In the genomic region with DNA sequence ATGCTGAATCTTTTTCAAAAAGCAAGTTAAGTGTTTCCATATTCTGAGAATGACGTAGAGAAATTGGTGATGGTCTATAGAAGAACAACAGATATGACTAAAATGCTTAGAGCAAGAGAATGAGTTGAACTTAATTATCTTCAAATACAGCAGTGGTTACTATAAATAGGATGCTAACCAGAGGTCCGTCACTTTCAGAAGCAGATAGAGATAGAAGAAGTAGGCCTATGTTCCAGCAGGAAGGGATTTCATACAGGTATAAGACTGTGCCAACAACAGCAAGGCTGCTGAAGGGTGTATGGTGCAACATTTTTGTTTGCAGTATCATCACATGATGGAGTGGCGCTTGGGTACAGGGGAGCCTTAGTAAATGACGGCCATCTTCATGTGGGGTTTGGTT, we compare ENCODE assay signal across 22 cellular contexts.
"Had no signal": no experiment of that assay in that cellular context is flagged by ENCODE, and none has a peak within 500 bp of the region (broad histone marks: within the 10 kb centered on the region; RNA-seq: fewer than 3 reads in every experiment).

No MANE protein-coding gene starts in this region.

- H3K27ac ChIP-seq: coronary artery, esophagus squamous epithelium, neural progenitor cell, parathyroid adenoma, sigmoid colon, stomach, thyroid gland had no signal

- H3K36me3 ChIP-seq: neural progenitor cell, sigmoid colon, thyroid gland had no signal

- FAIRE-seq: endometrium, keratinocyte had no signal

- H3K27me3 ChIP-seq: esophagus squamous epithelium, neural progenitor cell, sigmoid colon, stomach, thyroid gland had no signal

- H3K4me3 ChIP-seq: coronary artery, esophagus squamous epithelium, neural progenitor cell, sigmoid colon, stomach, thyroid gland had no signal

- H3K9me3 ChIP-seq: esophagus squamous epithelium, sigmoid colon, stomach, thyroid gland had no signal

- H3K4me1 ChIP-seq: esophagus squamous epithelium, neural progenitor cell, parathyroid adenoma, sigmoid colon, stomach had no signal

- ATAC-seq: effector memory CD8-positive, alpha-beta T cell; naive thymus-derived CD4-positive, alpha-beta T cell; stimulated activated effector memory CD8-positive, alpha-beta T cell treated with anti-CD3 and anti-CD28 coated beads, Interleukin-12 subunit alpha, Interleukin-12 subunit beta, amount 100 ng/mL, for 72 hours had no signal

- H3K9ac ChIP-seq: neural progenitor cell, parathyroid adenoma had no signal

- H2AFZ ChIP-seq: neural progenitor cell, parathyroid adenoma had no signal

- H3K79me2 ChIP-seq: parathyroid adenoma had no signal

- DNase-seq: dermis blood vessel endothelial cell; effector memory CD8-positive, alpha-beta T cell; erythroblast; esophagus squamous epithelium; foreskin melanocyte; glutamatergic neuron; mesendoderm; midbrain; naive thymus-derived CD4-positive, alpha-beta T cell; sigmoid colon; stimulated activated CD4-positive, alpha-beta T cell treated with anti-CD3 and anti-CD28 coated beads, Interleukin-2, amount 100 ng/mL, for 24 hours; stimulated activated CD4-positive, alpha-beta T cell treated with anti-CD3 and anti-CD28 coated beads, Interleukin-4, amount 100 ng/mL, for 24 hours; stimulated activated naive CD4-positive, alpha-beta T cell treated with Interleukin-2 at 50 U/mL for 16 hours; stomach; thyroid gland; trophoblast cell had no signal

- H3K4me2 ChIP-seq: neural progenitor cell had no signal
